In genomic region chr9:123924727-123925126, GRCh38 we compare ENCODE assay signal across 2 cellular contexts.
TF ChIP-seq lines count a peak whose summit lies in the region.

No MANE protein-coding gene starts in this region.

TF ChIP-seq in HCT116, 20 proteins besides CTCF, POLR2A, EP300 and RAD21 (continued from another document):
- no peak for TF ChIP-seq REST (IDR thresholded peaks at IDR 0.05; ENCODE audit: low read depth)
TF ChIP-seq in HCT116: peak in this region for 1.

TF ChIP-seq in SK-N-SH, 30 proteins besides CTCF, POLR2A, EP300 and RAD21 (continued from another document):
- TF ChIP-seq IRF3 (IDR thresholded peaks at IDR 0.05; ENCODE audit: low read depth, low read length), result no peak
- no peak for TF ChIP-seq SIN3A (IDR thresholded peaks at IDR 0.05; ENCODE audit: borderline replicate concordance, low read depth, low read length)
- no peak for TF ChIP-seq USF2 (IDR thresholded peaks at IDR 0.05; ENCODE audit: borderline replicate concordance, low read depth, low read length)
- no peak for TF ChIP-seq YY1 (IDR thresholded peaks at IDR 0.05; ENCODE audit: low read depth)
- TF ChIP-seq EZH2phosphoT487 (IDR thresholded peaks at IDR 0.05; ENCODE audit: borderline replicate concordance, low read depth), result no peak
- TF ChIP-seq TCF12 (IDR thresholded peaks at IDR 0.05), result no peak
- no peak for TF ChIP-seq PBX3 (IDR thresholded peaks at IDR 0.05)
- TF ChIP-seq USF1 (IDR thresholded peaks at IDR 0.05; ENCODE audit: borderline replicate concordance, low read depth), result no peak
- TF ChIP-seq GABPA (IDR thresholded peaks at IDR 0.05; ENCODE audit: low read depth), result no peak
